22 cellular contexts compared by ENCODE assay signal in the genomic region with DNA sequence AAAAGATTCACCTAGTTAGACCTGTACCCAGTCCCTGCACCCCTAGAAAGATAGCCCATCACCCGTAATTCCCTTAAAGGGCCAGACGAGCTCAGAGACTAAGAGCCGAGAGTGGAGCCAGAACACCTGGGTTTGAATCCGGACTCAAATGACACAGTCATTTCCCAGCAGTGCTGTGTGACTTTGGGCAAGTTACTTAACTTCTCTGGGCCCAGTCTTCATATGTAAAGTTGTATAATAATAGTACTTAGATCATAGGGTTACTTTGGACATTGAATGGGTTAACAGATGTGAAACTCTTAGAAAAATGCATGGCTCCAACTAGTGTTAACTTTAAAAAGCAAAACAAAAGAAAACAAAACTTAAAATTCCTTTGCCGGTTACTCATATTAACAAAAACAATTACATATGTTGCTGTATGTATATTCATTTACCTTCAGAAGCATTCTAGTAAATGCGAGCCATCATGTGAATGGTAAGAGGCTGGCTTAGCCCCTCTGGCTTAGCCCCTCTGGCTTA.
"Had no signal": no experiment of that assay in that cellular context is flagged by ENCODE, and none has a peak within 500 bp of the region (broad histone marks: within the 10 kb centered on the region; RNA-seq: fewer than 3 reads in every experiment).

No MANE protein-coding gene starts in this region.

- FAIRE-seq: bronchial epithelial cell, endothelial cell of umbilical vein, keratinocyte had no signal

- H3K27ac Mint-ChIP-seq: activated naive CD4-positive, alpha-beta T cell treated with anti-CD3 and anti-CD28 coated beads, Interleukin-2, amount 50 U/mL, for 24 hours; natural killer cell treated with Interleukin-12 subunit alpha and Interleukin-12 subunit beta and Interleukin-15 and Interleukin-18, amount 100 ng/mL, for 72 hours; stimulated activated memory B cell treated with anti-CD40 and anti-IgM and Interleukin-4, amounts not matched to agents 10 μg/mL and 1 μg/mL and 100 μg/mL, for 72 hours had no signal

- H2AFZ ChIP-seq: parathyroid adenoma had no signal

- H3K4me2 ChIP-seq: smooth muscle cell had no signal

- H3K27me3 Mint-ChIP-seq: activated naive CD4-positive, alpha-beta T cell treated with anti-CD3 and anti-CD28 coated beads, Interleukin-2, amount 50 U/mL, for 24 hours; stimulated activated memory B cell treated with anti-CD40 and anti-IgM and Interleukin-4, amounts not matched to agents 10 μg/mL and 1 μg/mL and 100 μg/mL, for 72 hours had no signal

- DNase-seq: activated gamma-delta T cell; adrenal gland; dermis blood vessel endothelial cell; effector memory CD4-positive, alpha-beta T cell; foreskin melanocyte; glutamatergic neuron; hypothalamus; lower lobe of right lung; stimulated activated CD4-positive, alpha-beta T cell treated with anti-CD3 and anti-CD28 coated beads, Interleukin-4, amount 100 ng/mL, for 4 hours; testis; upper lobe of left lung had no signal

- H3K36me3 ChIP-seq: adrenal gland, lower lobe of right lung, neutrophil, upper lobe of left lung had no signal

- H3K79me2 ChIP-seq: parathyroid adenoma had no signal

- H3K9me3 Mint-ChIP-seq: activated naive CD4-positive, alpha-beta T cell treated with anti-CD3 and anti-CD28 coated beads, Interleukin-2, amount 50 U/mL, for 24 hours; natural killer cell treated with Interleukin-12 subunit alpha and Interleukin-12 subunit beta and Interleukin-15 and Interleukin-18, amount 100 ng/mL, for 72 hours; stimulated activated memory B cell treated with anti-CD40 and anti-IgM and Interleukin-4, amounts not matched to agents 10 μg/mL and 1 μg/mL and 100 μg/mL, for 72 hours had no signal

- H3K9ac ChIP-seq: parathyroid adenoma had no signal

- H3K36me3 Mint-ChIP-seq: natural killer cell treated with Interleukin-12 subunit alpha and Interleukin-12 subunit beta and Interleukin-15 and Interleukin-18, amount 100 ng/mL, for 72 hours; stimulated activated memory B cell treated with anti-CD40 and anti-IgM and Interleukin-4, amounts not matched to agents 10 μg/mL and 1 μg/mL and 100 μg/mL, for 72 hours had no signal

- ATAC-seq: activated CD4-positive, CD25-positive, alpha-beta regulatory T cell treated with anti-CD3 and anti-CD28 coated beads, Interleukin-2, amount 50 U/mL, for 24 hours; lower lobe of right lung; natural killer cell treated with Interleukin-12 subunit alpha and Interleukin-12 subunit beta and Interleukin-15 and Interleukin-18, amount 100 ng/mL, for 72 hours; sciatic nerve; stimulated activated memory B cell treated with anti-CD40 and anti-IgM and Interleukin-4, amounts not matched to agents 10 μg/mL and 1 μg/mL and 100 μg/mL, for 72 hours had no signal

- H3K4me3 Mint-ChIP-seq: activated naive CD4-positive, alpha-beta T cell treated with anti-CD3 and anti-CD28 coated beads, Interleukin-2, amount 50 U/mL, for 24 hours; natural killer cell treated with Interleukin-12 subunit alpha and Interleukin-12 subunit beta and Interleukin-15 and Interleukin-18, amount 100 ng/mL, for 72 hours; stimulated activated memory B cell treated with anti-CD40 and anti-IgM and Interleukin-4, amounts not matched to agents 10 μg/mL and 1 μg/mL and 100 μg/mL, for 72 hours had no signal

- H3K9me3 ChIP-seq: adrenal gland, lower lobe of right lung, neutrophil, testis, upper lobe of left lung had no signal

- H3K4me1 ChIP-seq: adrenal gland, lower lobe of right lung, parathyroid adenoma, testis, upper lobe of left lung had no signal

- H3K27me3 ChIP-seq: adrenal gland, neutrophil, testis, upper lobe of left lung had no signal

- H3K27ac ChIP-seq: adrenal gland, lower lobe of right lung, neutrophil, parathyroid adenoma, testis, upper lobe of left lung had no signal

- H3K4me3 ChIP-seq: adrenal gland, lower lobe of right lung, smooth muscle cell, testis, upper lobe of left lung had no signal

- H3K4me1 Mint-ChIP-seq: stimulated activated memory B cell treated with anti-CD40 and anti-IgM and Interleukin-4, amounts not matched to agents 10 μg/mL and 1 μg/mL and 100 μg/mL, for 72 hours had no signal
